Comparison of ENCODE assay signal across 8 cellular contexts in the genomic region with DNA sequence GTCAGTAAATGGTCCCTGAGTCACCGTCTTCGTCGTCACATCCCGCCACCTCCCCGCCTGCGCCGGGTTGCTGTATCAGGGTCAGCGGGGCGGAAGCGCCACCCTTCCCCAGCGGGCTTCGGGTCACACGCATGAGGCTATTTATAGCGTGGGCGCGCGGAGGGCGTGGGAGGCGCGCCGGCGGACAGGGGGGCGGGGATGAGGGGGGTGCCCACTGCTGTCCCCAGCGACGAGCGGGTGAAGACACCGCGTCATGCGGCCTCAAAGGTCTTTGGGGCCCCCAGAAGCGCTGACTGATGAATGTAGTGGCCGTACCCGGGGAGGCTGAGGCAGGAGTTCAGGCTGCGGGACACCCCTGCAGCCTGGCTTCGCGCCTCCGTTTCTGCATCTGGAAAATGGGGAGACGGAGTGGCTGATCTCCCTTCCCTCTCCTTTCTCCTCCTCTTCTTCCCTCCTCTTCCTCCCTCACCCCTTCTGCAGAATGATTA. TPM values are rescaled to one million over a fixed set of nuclear protein-coding genes. Genes with fewer than 3 reads are reported as not detected.
DNase-seq lines count a peak whose midpoint lies in the region; ATAC-seq and TF ChIP-seq lines count a peak whose summit lies in the region.

No MANE protein-coding gene starts in this region.

- ATAC-seq in HG03571 (IDR thresholded peaks at IDR 0.05; ENCODE audit: unreplicated experiment): peak; percentile 42
- peak; percentile 76 for ATAC-seq in mucosa of descending colon
- no peak for ATAC-seq in GM21576 (IDR thresholded peaks at IDR 0.05; ENCODE audit: unreplicated experiment)

- BruUV-seq in Calu3 (replicated peaks; lab: Mats Ljungman, UMichigan): no TSS peak

- CTCF ChIA-PET in Calu3 (lab: Charles Lee): no interaction called here

- H3K27me3 ChIP-seq in endodermal cell (ENCODE audit: control insufficient read depth, insufficient read depth, low read length, poor library complexity, severe bottlenecking): no peaks in the 10 kb centered on the region

- H3K4me1 Mint-ChIP-seq in Calu3 (ENCODE audit: low read depth, unreplicated experiment) (peaks cover 8% of the 10 kb centered on the region), endodermal cell (peaks cover 7% of the 10 kb centered on the region)
- peaks cover 10% of the 10 kb centered on the region for H3K4me1 Mint-ChIP-seq in stimulated activated naive CD8-positive, alpha-beta T cell treated with anti-CD3 and anti-CD28 coated beads, Interleukin-15, Interleukin-2, amounts not matched to agents 100 ng/mL and 50 ng/mL, for 24 hours (ENCODE audit: low read depth)

- TF ChIP-seq CTCF in Calu3 (IDR thresholded peaks at IDR 0.05; ENCODE audit: unreplicated experiment): no peak
- no peak for TF ChIP-seq CTCF in endodermal cell (conservative IDR thresholded peaks at IDR 0.05)
- no peak for TF ChIP-seq CTCF in mucosa of descending colon (IDR thresholded peaks at IDR 0.05)

- DNase-seq in Calu3: peak; percentile 60
- peak; percentile 15 for DNase-seq in activated CD4-positive, alpha-beta T cell treated with anti-CD3 and anti-CD28 coated beads, Interleukin-2, amount 50 U/mL, for 1 hour
- DNase-seq in endodermal cell: peak; percentile 78
- peak; percentile 30 to 65 (median 43) for DNase-seq in mucosa of descending colon
- no peak for DNase-seq in globus pallidus (ENCODE audit: low spot score)

- H3K9me3 ChIP-seq in endodermal cell (ENCODE audit: control insufficient read depth, low read length) (no peaks in the 10 kb centered on the region), mucosa of descending colon (no peaks in the 10 kb centered on the region)

- no peak overlapping the region for H3K9ac ChIP-seq in endodermal cell (ENCODE audit: extremely low read depth, low read length, poor library complexity, severe bottlenecking)

- peak overlapping the region; percentile 45 for H3K4me3 ChIP-seq in endodermal cell (ENCODE audit: low read length)
- H3K4me3 ChIP-seq in mucosa of descending colon: no peak overlapping the region

- WGBS in endodermal cell (ENCODE audit: insufficient coverage in 1 of 2, insufficient read length in 1 of 2), 2 experiments: 3 to 17% methylated on average over 6 to 37 of the region's 37 CpGs

- peaks cover 3% of the 10 kb centered on the region for H3K36me3 Mint-ChIP-seq in Calu3 (ENCODE audit: insufficient read depth, unreplicated experiment)
- H3K36me3 Mint-ChIP-seq in endodermal cell (ENCODE audit: low read depth): no peaks in the 10 kb centered on the region
- H3K36me3 Mint-ChIP-seq in stimulated activated naive CD8-positive, alpha-beta T cell treated with anti-CD3 and anti-CD28 coated beads, Interleukin-15, Interleukin-2, amounts not matched to agents 100 ng/mL and 50 ng/mL, for 24 hours (ENCODE audit: low read depth): no peaks in the 10 kb centered on the region

- no peak overlapping the region for H3K27ac ChIP-seq in endodermal cell (ENCODE audit: low read depth, low read length)

- peak overlapping the region; percentile 36 for H3K4me3 Mint-ChIP-seq in Calu3 (ENCODE audit: low read depth, unreplicated experiment)
- peak overlapping the region; percentile 50 for H3K4me3 Mint-ChIP-seq in endodermal cell
- H3K4me3 Mint-ChIP-seq in stimulated activated naive CD8-positive, alpha-beta T cell treated with anti-CD3 and anti-CD28 coated beads, Interleukin-15, Interleukin-2, amounts not matched to agents 100 ng/mL and 50 ng/mL, for 24 hours: peak overlapping the region; percentile 35

- H3K4me1 ChIP-seq in endodermal cell (ENCODE audit: control insufficient read depth, insufficient read depth, low read length): no peaks in the 10 kb centered on the region
- no peaks in the 10 kb centered on the region for H3K4me1 ChIP-seq in mucosa of descending colon (ENCODE audit: low read depth)

- H3K27me3 Mint-ChIP-seq in Calu3 (ENCODE audit: unreplicated experiment) (peaks cover 81% of the 10 kb centered on the region), endodermal cell (ENCODE audit: insufficient read depth) (peaks cover 9% of the 10 kb centered on the region)
- H3K27me3 Mint-ChIP-seq in stimulated activated naive CD8-positive, alpha-beta T cell treated with anti-CD3 and anti-CD28 coated beads, Interleukin-15, Interleukin-2, amounts not matched to agents 100 ng/mL and 50 ng/mL, for 24 hours: peaks cover 68% of the 10 kb centered on the region

- peak overlapping the region; percentile 5 for H3K27ac Mint-ChIP-seq in Calu3 (ENCODE audit: unreplicated experiment)
- H3K27ac Mint-ChIP-seq in endodermal cell: no peak overlapping the region
- H3K27ac Mint-ChIP-seq in stimulated activated naive CD8-positive, alpha-beta T cell treated with anti-CD3 and anti-CD28 coated beads, Interleukin-15, Interleukin-2, amounts not matched to agents 100 ng/mL and 50 ng/mL, for 24 hours: no peak overlapping the region

- intact Hi-C loops in Calu3 (cut with micrococcal nuclease; ENCODE audit: unreplicated experiment) (no loop called here), mucosa of descending colon (cut with DNase I, micrococcal nuclease) (no loop called here)

- H3K9me3 Mint-ChIP-seq in Calu3 (ENCODE audit: low read depth, unreplicated experiment): no peaks in the 10 kb centered on the region
- H3K9me3 Mint-ChIP-seq in endodermal cell: no peaks in the 10 kb centered on the region
- no peaks in the 10 kb centered on the region for H3K9me3 Mint-ChIP-seq in stimulated activated naive CD8-positive, alpha-beta T cell treated with anti-CD3 and anti-CD28 coated beads, Interleukin-15, Interleukin-2, amounts not matched to agents 100 ng/mL and 50 ng/mL, for 24 hours

- H3K36me3 ChIP-seq in endodermal cell (ENCODE audit: control insufficient read depth, insufficient read depth, low read length) (no peaks in the 10 kb centered on the region), mucosa of descending colon (ENCODE audit: low read depth) (no peaks in the 10 kb centered on the region)

RNA-seq across cellular contexts. Expression of gene UNC13A, which starts 7.9 kb away (rescaled TPM):
- 0.28 and 3.8 TPM in 2 replicates for total RNA-seq in Calu3 (2022)
- 10 to 100 TPM in 1 of 2 donors, 1 to 10 TPM in 1; 5.6 to 10.7 TPM for total RNA-seq in endodermal cell
- polyA plus RNA-seq in endodermal cell (2013, experiment 1 of 2): 2.8 TPM
- 2.2 TPM for polyA plus RNA-seq in endodermal cell (2013, experiment 2 of 2)
- under 1 TPM; 0.53 to 0.85 (median 0.72) TPM for total RNA-seq in mucosa of descending colon

RNA-seq across cellular contexts. Expression of gene MAP1S, which starts 39.0 kb away (rescaled TPM):
- total RNA-seq in Calu3 (2022): 57.1 and 59.5 TPM in 2 replicates
- total RNA-seq in endodermal cell: 10 to 100 TPM; 90.2 to 96.7 TPM
- polyA plus RNA-seq in endodermal cell (2013, experiment 1 of 2): 41.4 TPM
- polyA plus RNA-seq in endodermal cell (2013, experiment 2 of 2): 38.1 TPM
- 10 to 100 TPM; 42.2 to 57.2 (median 44.7) TPM for total RNA-seq in mucosa of descending colon
